In the genomic region with DNA sequence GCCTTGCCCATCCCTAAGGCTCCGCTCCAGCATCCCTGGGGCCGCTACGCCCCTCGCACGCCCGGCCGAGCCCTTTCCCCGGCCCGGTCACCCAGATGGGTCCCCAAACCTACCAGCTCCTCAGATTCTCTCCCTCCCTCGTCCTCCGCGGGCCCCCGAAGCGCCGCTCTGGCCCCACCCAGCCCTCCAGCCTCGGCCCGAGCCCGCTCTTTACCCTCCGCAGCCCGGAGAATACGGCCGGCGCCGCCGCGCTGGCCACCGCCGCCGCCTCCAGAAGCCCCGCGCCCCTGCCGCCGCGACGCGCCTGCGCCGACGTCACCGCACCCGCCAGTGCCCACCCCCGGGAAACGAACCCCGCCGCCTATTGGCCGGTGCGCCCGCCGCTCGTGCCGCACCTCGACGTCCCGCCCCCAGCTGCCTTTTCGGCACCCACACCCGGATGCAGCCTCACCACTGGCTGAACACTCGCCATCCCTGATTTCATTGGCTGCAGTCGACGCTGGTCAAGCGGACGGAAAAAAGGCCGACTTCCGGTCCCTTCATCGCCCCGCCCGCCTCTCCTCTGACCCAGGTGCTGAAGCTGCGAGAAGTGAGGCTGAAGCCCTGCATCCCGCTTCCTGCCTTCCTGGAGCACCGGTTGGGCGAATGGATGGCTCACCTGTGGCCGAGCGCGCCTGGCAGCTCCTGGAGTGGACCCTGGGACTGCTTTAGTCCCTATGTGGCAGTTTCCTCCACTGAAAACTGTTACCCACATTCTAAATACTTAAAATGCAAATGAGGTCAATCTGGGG, we compare ENCODE assay signal across 8 cellular contexts. TPM values are rescaled to one million over a fixed set of nuclear protein-coding genes. Genes with fewer than 3 reads are reported as not detected.
DNase-seq lines count a peak whose midpoint lies in the region; ATAC-seq and TF ChIP-seq lines count a peak whose summit lies in the region.

Gene DAPK3 (minus strand): TSS at position 292 of the 791 bp plus-strand sequence. CDS start 1,364 bp downstream, outside the sequence.

- no peaks in the 10 kb centered on the region for H3K27me3 Mint-ChIP-seq in activated CD4-positive, alpha-beta memory T cell treated with anti-CD3 and anti-CD28 coated beads for 36 hours

- peak within 1 kb of the TSS; percentile 85 for H3K4me3 Mint-ChIP-seq in activated CD4-positive, alpha-beta memory T cell treated with anti-CD3 and anti-CD28 coated beads for 36 hours

- CTCF ChIA-PET in activated CD4-positive, alpha-beta memory T cell treated with anti-CD3 and anti-CD28 coated beads for 36 hours (lab: Charles Lee): interaction anchor here (0.7 to 4.9 kb wide), 3 partner anchors 14 to 149 kb away, joined by 3 to 26 read pairs (median 24); partner anchors contain the start of gene EEF2

- peaks cover 12% of the 10 kb centered on the region for H3K36me3 Mint-ChIP-seq in activated CD4-positive, alpha-beta memory T cell treated with anti-CD3 and anti-CD28 coated beads for 36 hours

- WGBS in lower leg skin, 2 donors: 1% methylated on average over 41 to 70 of the region's 73 CpGs

- ATAC-seq in GM19438 (IDR thresholded peaks at IDR 0.05; ENCODE audit: low read depth, unreplicated experiment): peak; percentile 82
- ATAC-seq in HG03575 (IDR thresholded peaks at IDR 0.05; ENCODE audit: extremely low read depth, insufficient number of reproducible peaks, low FRiP score, unreplicated experiment): peak; percentile 44

- H3K4me1 ChIP-seq in duodenal mucosa (ENCODE audit: control insufficient read depth in 1 of 2, insufficient read depth in 2 of 2, low read length in 2 of 2): peaks cover 34 to 42% of the 10 kb centered on the region in 2 donors

- peaks cover 17% of the 10 kb centered on the region for H3K4me1 Mint-ChIP-seq in activated CD4-positive, alpha-beta memory T cell treated with anti-CD3 and anti-CD28 coated beads for 36 hours (ENCODE audit: low read depth)

- peak within 1 kb of the TSS; percentile 49 for H3K27ac Mint-ChIP-seq in activated CD4-positive, alpha-beta memory T cell treated with anti-CD3 and anti-CD28 coated beads for 36 hours

- H3K9me3 Mint-ChIP-seq in activated CD4-positive, alpha-beta memory T cell treated with anti-CD3 and anti-CD28 coated beads for 36 hours: no peaks in the 10 kb centered on the region

- peak within 1 kb of the TSS; percentile 95 for H3K27ac ChIP-seq in duodenal mucosa (ENCODE audit: low read depth, low read length)

- intact Hi-C loops in activated CD4-positive, alpha-beta memory T cell treated with anti-CD3 and anti-CD28 coated beads for 36 hours (cut with micrococcal nuclease): loop anchor here (1.0 to 5.0 kb wide), 3 partner anchors 14 to 211 kb away; partner anchors contain the start of genes ANKRD24, APBA3, EEF2 and MRPL54
- intact Hi-C loops in lower leg skin (cut with DNase I; ENCODE audit: low total_unique reads): no loop called here

- peak within 1 kb of the TSS; percentile 87 to 93 for H3K9ac ChIP-seq in duodenal mucosa (ENCODE audit: low read depth in 1 of 2, low read length in 2 of 2)

- peaks cover 7 to 14% of the 10 kb centered on the region in 2 donors for H3K36me3 ChIP-seq in duodenal mucosa (ENCODE audit: control insufficient read depth in 1 of 2, insufficient read depth in 2 of 2, low read length in 2 of 2)

- TF ChIP-seq CTCF in lower leg skin (IDR thresholded peaks at IDR 0.05): no peak

- POLR2A ChIA-PET in activated CD4-positive, alpha-beta memory T cell treated with anti-CD3 and anti-CD28 coated beads for 36 hours (lab: Charles Lee): interaction anchor here (1.9 to 2.9 kb wide), 3 partner anchors 9 to 17 kb away, joined by 9 to 51 read pairs (median 14); partner anchors contain the start of gene EEF2

- DNase-seq in CD1c-positive myeloid dendritic cell (ENCODE audit: extremely low spot score) (peak; percentile 97), NCI-H82 treated with DMSO at 0.1 percent for 48 hours (lab: John Stamatoyannopoulos, UW; ENCODE audit: unreplicated experiment) (peak; percentile 85), lower leg skin (ENCODE audit: low spot score in 2 of 2) (peak; percentile 96 to 99)
- DNase-seq in activated CD4-positive, alpha-beta memory T cell treated with anti-CD3 and anti-CD28 coated beads for 36 hours: peak; percentile 97
- peak; percentile 89 to 95 for DNase-seq in stimulated activated CD4-positive, alpha-beta T cell treated with anti-CD3 and anti-CD28 coated beads, Interleukin-4, amount 100 ng/mL, for 48 hours (ENCODE audit: low read depth in 2 of 2)

- H3K4me3 ChIP-seq in duodenal mucosa (ENCODE audit: low read depth in 1 of 2, low read length in 2 of 2) (peak within 1 kb of the TSS; percentile 75 to 80), lower leg skin (ENCODE audit: low read depth, poor library complexity, severe bottlenecking) (peak within 1 kb of the TSS; percentile 97)

- no peaks in the 10 kb centered on the region for H3K27me3 ChIP-seq in duodenal mucosa (ENCODE audit: control insufficient read depth in 1 of 2, insufficient read depth in 2 of 2, low read length in 2 of 2)

- H3K9me3 ChIP-seq in duodenal mucosa (ENCODE audit: control insufficient read depth in 1 of 2, low read length in 2 of 2): no peaks in the 10 kb centered on the region

- TF ChIP-seq POLR2A in lower leg skin (IDR thresholded peaks at IDR 0.05): peak in 1 of 2 donors; percentile 65

RNA-seq across cellular contexts. Expression of gene DAPK3, which starts in this region (rescaled TPM):
- total RNA-seq in activated CD4-positive, alpha-beta memory T cell treated with anti-CD3 and anti-CD28 coated beads for 36 hours: 10 to 100 TPM; 32.4 to 33.3 TPM
- 10 to 100 TPM; 75.6 to 90.9 (median 82.2) TPM for total RNA-seq in lower leg skin

Comparison
In these comparisons a context has a peak if more than half of its experiments do, and no peak if none do; other contexts are left out.
1. Peak in every context shown above with its lines: DNase-seq, ATAC-seq, H3K4me3 ChIP-seq and H3K27ac ChIP-seq.